ENCODE assay signal across 8 cellular contexts in genomic region chr10:13586676-13587355, GRCh38. TPM values are rescaled to one million over a fixed set of nuclear protein-coding genes. Genes with fewer than 3 reads are reported as not detected.
DNase-seq lines count a peak whose midpoint lies in the region; ATAC-seq, FAIRE-seq and TF ChIP-seq lines count a peak whose summit lies in the region.

TSS of gene PRPF18 (plus strand) at chr10:13586965. CDS start at chr10:13587087, 122 bp downstream.

- peaks cover 7% of the 10 kb centered on the region for H3K36me3 Mint-ChIP-seq in activated T-helper 2 cell treated with anti-CD3 and anti-CD28 coated beads, Interferon-gamma antibody, Interleukin-2, Interleukin-4, amounts not matched to agents 10 μg/mL and 5 μg/mL and 100 μg/mL, durations not matched to agents 14 hours and 24 hours and 36 hours (ENCODE audit: low read depth)
- H3K36me3 Mint-ChIP-seq in naive thymus-derived CD8-positive, alpha-beta T cell: peaks cover 5 to 11% (median 6%) of the 10 kb centered on the region in 3 donors

- DNase-seq in G401 (ENCODE audit: low spot score) (peak; percentile 97), H54 (ENCODE audit: insufficient read length, low spot score) (peak; percentile 85), LoVo (ENCODE audit: low spot score) (peak; percentile 96), RWPE2 (ENCODE audit: low spot score) (peak; percentile 91), fibroblast of mammary gland (ENCODE audit: low read depth) (peak; percentile 92)
- DNase-seq in activated T-helper 2 cell treated with anti-CD3 and anti-CD28 coated beads, Interferon-gamma antibody, Interleukin-2, Interleukin-4, amounts not matched to agents 10 μg/mL and 5 μg/mL and 100 μg/mL, durations not matched to agents 14 hours and 24 hours and 36 hours (ENCODE audit: low spot score): peak; percentile 89
- peak; percentile 89 to 96 (median 94) for DNase-seq in naive thymus-derived CD8-positive, alpha-beta T cell
- peak; percentile 86 to 94 (median 91) for DNase-seq in stimulated activated naive CD4-positive, alpha-beta T cell (lab: John Stamatoyannopoulos, UW)

- FAIRE-seq in H54 (lab: Jason Lieb, UNC): peak; percentile 90

- peak; percentile 97 for ATAC-seq in RWPE2 (ENCODE audit: low read depth)
- peak; percentile 99 for ATAC-seq in naive thymus-derived CD8-positive, alpha-beta T cell

- TF ChIP-seq POLR2A in H54 (IDR thresholded peaks at IDR 0.05; ENCODE audit: low read depth, low read length): peak; percentile 64; the same call in 1 of the 2 replicates

- no peak within 1 kb of the TSS for H3K27ac ChIP-seq in RWPE2 (ENCODE audit: poor library complexity, severe bottlenecking)

- H3K4me3 ChIP-seq in RWPE2 (ENCODE audit: severe bottlenecking) (peak within 1 kb of the TSS; percentile 54), fibroblast of mammary gland (ENCODE audit: control insufficient read depth, low read depth, low read length) (peak within 1 kb of the TSS; percentile 99)

- intact Hi-C loops in activated T-helper 2 cell treated with anti-CD3 and anti-CD28 coated beads, Interferon-gamma antibody, Interleukin-2, Interleukin-4, amounts not matched to agents 10 μg/mL and 5 μg/mL and 100 μg/mL, durations not matched to agents 14 hours and 24 hours and 36 hours (cut with micrococcal nuclease): loop anchor here (2.0 kb wide), 2 partner anchors 192 to 236 kb away; no protein-coding TSS in a partner anchor

- no peaks in the 10 kb centered on the region for H3K9me3 ChIP-seq in RWPE2 (ENCODE audit: severe bottlenecking)

- in situ Hi-C loops in G401 (cut with HindIII; ENCODE audit: low sequenced_read_pairs): no loop called here

- peaks cover 9% of the 10 kb centered on the region; the same call in 1 of the 2 replicates for H3K36me3 ChIP-seq in RWPE2 (ENCODE audit: low read depth)

- H3K4me1 Mint-ChIP-seq in activated T-helper 2 cell treated with anti-CD3 and anti-CD28 coated beads, Interferon-gamma antibody, Interleukin-2, Interleukin-4, amounts not matched to agents 10 μg/mL and 5 μg/mL and 100 μg/mL, durations not matched to agents 14 hours and 24 hours and 36 hours (ENCODE audit: low read depth): peaks cover 20% of the 10 kb centered on the region
- peaks cover 18 to 44% (median 39%) of the 10 kb centered on the region in 4 donors for H3K4me1 Mint-ChIP-seq in naive thymus-derived CD8-positive, alpha-beta T cell

- POLR2A ChIA-PET in naive thymus-derived CD8-positive, alpha-beta T cell (lab: Charles Lee): interaction anchor here (0.5 to 1.1 kb wide), 7 partner anchors 237 to 1386 kb away, joined by 3 to 8 read pairs (median 4); partner anchors contain the start of gene PHYH

- peaks cover 5% of the 10 kb centered on the region for H3K4me1 ChIP-seq in RWPE2 (ENCODE audit: insufficient read depth, poor library complexity, severe bottlenecking)

- TF ChIP-seq CTCF in RWPE2 (IDR thresholded peaks at IDR 0.05; ENCODE audit: poor library complexity, severe bottlenecking): peak; percentile 98
- peak; percentile 90 for TF ChIP-seq CTCF in fibroblast of mammary gland (conservative IDR thresholded peaks at IDR 0.05; ENCODE audit: control insufficient read depth, insufficient read depth, low read depth, low read length)

- H3K27me3 Mint-ChIP-seq in activated T-helper 2 cell treated with anti-CD3 and anti-CD28 coated beads, Interferon-gamma antibody, Interleukin-2, Interleukin-4, amounts not matched to agents 10 μg/mL and 5 μg/mL and 100 μg/mL, durations not matched to agents 14 hours and 24 hours and 36 hours (ENCODE audit: low read depth): peaks cover 6% of the 10 kb centered on the region
- H3K27me3 Mint-ChIP-seq in naive thymus-derived CD8-positive, alpha-beta T cell: peaks cover 4 to 28% (median 22%) of the 10 kb centered on the region in 5 donors

- H3K27ac Mint-ChIP-seq in activated T-helper 2 cell treated with anti-CD3 and anti-CD28 coated beads, Interferon-gamma antibody, Interleukin-2, Interleukin-4, amounts not matched to agents 10 μg/mL and 5 μg/mL and 100 μg/mL, durations not matched to agents 14 hours and 24 hours and 36 hours: peak within 1 kb of the TSS; percentile 97
- peak within 1 kb of the TSS; percentile 88 to 100 (median 98) for H3K27ac Mint-ChIP-seq in naive thymus-derived CD8-positive, alpha-beta T cell

- no peaks in the 10 kb centered on the region for H3K9me3 Mint-ChIP-seq in activated T-helper 2 cell treated with anti-CD3 and anti-CD28 coated beads, Interferon-gamma antibody, Interleukin-2, Interleukin-4, amounts not matched to agents 10 μg/mL and 5 μg/mL and 100 μg/mL, durations not matched to agents 14 hours and 24 hours and 36 hours
- H3K9me3 Mint-ChIP-seq in naive thymus-derived CD8-positive, alpha-beta T cell: no peaks in the 10 kb centered on the region

- H3K4me3 Mint-ChIP-seq in activated T-helper 2 cell treated with anti-CD3 and anti-CD28 coated beads, Interferon-gamma antibody, Interleukin-2, Interleukin-4, amounts not matched to agents 10 μg/mL and 5 μg/mL and 100 μg/mL, durations not matched to agents 14 hours and 24 hours and 36 hours (ENCODE audit: low read depth): peak within 1 kb of the TSS; percentile 100
- peak within 1 kb of the TSS; percentile 98 to 100 (median 100) for H3K4me3 Mint-ChIP-seq in naive thymus-derived CD8-positive, alpha-beta T cell

- H3K27me3 ChIP-seq in RWPE2 (ENCODE audit: insufficient read depth, poor library complexity, severe bottlenecking): no peaks in the 10 kb centered on the region

RNA-seq across cellular contexts. Expression of gene PRPF18, which starts in this region (rescaled TPM):
- 21.4 and 32.5 TPM in 2 replicates for total RNA-seq in G401 (2014; rRNA removed; shearing (Covaris generic))
- 20.6 and 22.9 TPM in 2 replicates for total RNA-seq in activated T-helper 2 cell treated with anti-CD3 and anti-CD28 coated beads, Interferon-gamma antibody, Interleukin-2, Interleukin-4, amounts not matched to agents 10 μg/mL and 5 μg/mL and 100 μg/mL, durations not matched to agents 14 hours and 24 hours and 36 hours
- 10 to 100 TPM; 31.9 to 33.9 TPM for total RNA-seq in naive thymus-derived CD8-positive, alpha-beta T cell
- 10 to 100 TPM; 38.1 to 41.5 (median 40.9) TPM for polyA plus RNA-seq in naive thymus-derived CD8-positive, alpha-beta T cell
